In genomic region chr11:3824714-3825472, GRCh38 we compare ENCODE assay signal across 1 cellular context.
TF ChIP-seq lines count a peak whose summit lies in the region.

No MANE protein-coding gene starts in this region.

TF ChIP-seq in endothelial cell of umbilical vein, 7 proteins besides CTCF, POLR2A, EP300 and RAD21:
- no peak for TF ChIP-seq JUN (IDR thresholded peaks at IDR 0.05; ENCODE audit: borderline replicate concordance, insufficient read depth, insufficient read length, low read depth)
- TF ChIP-seq POLR2AphosphoS5 (IDR thresholded peaks at IDR 0.05; ENCODE audit: insufficient read depth, low read depth, low read length), result no peak
- TF ChIP-seq FOS (IDR thresholded peaks at IDR 0.05; ENCODE audit: borderline replicate concordance, insufficient read depth, low read length), result no peak
- TF ChIP-seq GATA2 (IDR thresholded peaks at IDR 0.05; ENCODE audit: insufficient read depth, insufficient read length, low read depth, low read length), result no peak
